In genomic region chr3:127673191-127674098, GRCh38 we compare ENCODE assay signal across 8 cellular contexts. TPM values are rescaled to one million over a fixed set of nuclear protein-coding genes. Genes with fewer than 3 reads are reported as not detected.
DNase-seq lines count a peak whose midpoint lies in the region; ATAC-seq and TF ChIP-seq lines count a peak whose summit lies in the region.

No MANE protein-coding gene starts in this region.

- H3K36me3 ChIP-seq in neuronal stem cell (replicated peaks in 1 of 2; ENCODE audit: control insufficient read depth in 2 of 2, insufficient read depth in 2 of 2, low read length in 2 of 2) (peaks cover 1 to 15% of the 10 kb centered on the region in 2 donors), uterus (no peaks in the 10 kb centered on the region)

- peak overlapping the region; percentile 71 for H3K9ac ChIP-seq in neuronal stem cell (ENCODE audit: low read depth, low read length, poor library complexity)

- H3K4me3 ChIP-seq in fibroblast of the aortic adventitia (ENCODE audit: low read depth, low read length) (peak overlapping the region; percentile 88), neuronal stem cell (ENCODE audit: low read length in 2 of 2) (peak overlapping the region; percentile 77 to 97), uterus (peak overlapping the region; percentile 49 to 85)

- peaks cover 0 to 6% (median 5%) of the 10 kb centered on the region in 3 experiments for H3K27me3 ChIP-seq in neuronal stem cell (ENCODE audit: control insufficient read depth in 3 of 3, insufficient read depth in 3 of 3, low read depth in 1 of 3, low read length in 3 of 3)
- H3K27me3 ChIP-seq in uterus = no peaks in the 10 kb centered on the region

- peak; percentile 38 for ATAC-seq in HG02870 (IDR thresholded peaks at IDR 0.05; ENCODE audit: unreplicated experiment)

- no CpG with 5 or more reads among the region's 50 CpGs for WGBS in neuronal stem cell (ENCODE audit: extremely low coverage in 2 of 2, insufficient read length in 2 of 2, insufficient replicate concordance in 1 of 2), 2 donors

- H3K9me3 ChIP-seq in neuronal stem cell (replicated peaks in 1 of 2; ENCODE audit: control insufficient read depth in 2 of 2, insufficient read depth in 1 of 2, low read depth in 1 of 2, low read length in 2 of 2) (no peaks in the 10 kb centered on the region), uterus (no peaks in the 10 kb centered on the region)

- peak overlapping the region; percentile 88 for H2BK12ac ChIP-seq in neuronal stem cell (ENCODE audit: low read length)

- peak overlapping the region; percentile 97 for H3K18ac ChIP-seq in neuronal stem cell (ENCODE audit: low read length)

- no peak overlapping the region for H3K4ac ChIP-seq in neuronal stem cell (ENCODE audit: low read length)

- H2BK5ac ChIP-seq in neuronal stem cell (ENCODE audit: low read length) = peak overlapping the region; percentile 72

- H3K27ac ChIP-seq in neuronal stem cell (replicated peaks; ENCODE audit: low read length) (no peak overlapping the region), uterus (peak overlapping the region; percentile 89 to 94)

- TF ChIP-seq CTCF in fibroblast of the aortic adventitia (IDR thresholded peaks at IDR 0.05; ENCODE audit: insufficient read depth, low read length) (no peak), uterus (IDR thresholded peaks at IDR 0.05) (no peak)

- peak overlapping the region; percentile 55 for H2BK120ac ChIP-seq in neuronal stem cell (ENCODE audit: low read depth, low read length)

- H2BK15ac ChIP-seq in neuronal stem cell (ENCODE audit: low read length) = peak overlapping the region; percentile 54

- H3K23ac ChIP-seq in neuronal stem cell (ENCODE audit: low read depth, low read length, poor library complexity) = peak overlapping the region; percentile 40

- DNase-seq in NCI-H510A treated with DMSO at 0.1 percent for 48 hours (lab: John Stamatoyannopoulos, UW) (peak; percentile 3), NCI-H510A (lab: John Stamatoyannopoulos, UW) (no peak), NCI-H774 (lab: John Stamatoyannopoulos, UW) (peak; percentile 33), activated T-helper 1 cell treated with Interleukin-2 at 50 U/mL for 16 hours (ENCODE audit: low read depth) (peak; percentile 44), fibroblast of the aortic adventitia (ENCODE audit: low read depth) (peak; percentile 56), neuronal stem cell (ENCODE audit: low spot score) (no peak), uterus (peak; percentile 51 to 62)

- H3K4me1 ChIP-seq in neuronal stem cell (ENCODE audit: control insufficient read depth in 2 of 2, insufficient read depth in 1 of 2, low read depth in 1 of 2, low read length in 2 of 2) (peaks cover 4 to 7% of the 10 kb centered on the region in 2 donors), uterus (peaks cover 0 to 7% of the 10 kb centered on the region in 2 donors)

- H3K79me1 ChIP-seq in neuronal stem cell (ENCODE audit: low read depth, low read length) = peaks cover 2% of the 10 kb centered on the region

- no peak overlapping the region for H4K91ac ChIP-seq in neuronal stem cell (ENCODE audit: low read depth, low read length, poor library complexity)

- peak overlapping the region; percentile 94 for H2AFZ ChIP-seq in neuronal stem cell (ENCODE audit: low read length)

- no peak overlapping the region for H3K14ac ChIP-seq in neuronal stem cell (ENCODE audit: low read length)

- H2AK5ac ChIP-seq in neuronal stem cell (ENCODE audit: low read depth, low read length) = peak overlapping the region; percentile 94

- peak overlapping the region; percentile 91 for H3K4me2 ChIP-seq in neuronal stem cell (ENCODE audit: insufficient read depth, low read length, poor library complexity, severe bottlenecking)

- intact Hi-C loops in uterus (cut with DNase I; ENCODE audit: low total_unique reads) = loop anchor here (10.0 kb wide), 1 partner anchor 79 kb away; the partner anchor contains the start of genes MCM2 and TPRA1

- peak overlapping the region; percentile 30 for H4K8ac ChIP-seq in neuronal stem cell (ENCODE audit: low read depth, low read length)

- TF ChIP-seq POLR2A in uterus (IDR thresholded peaks at IDR 0.05) = no peak

RNA-seq across cellular contexts. Expression of gene ABTB1, which starts 0.7 kb away (rescaled TPM):
- 8.2 and 19.5 TPM in 2 replicates for total RNA-seq in fibroblast of the aortic adventitia (ENCODE audit: low replicate concordance)
- 5.8 TPM for polyA plus RNA-seq in neuronal stem cell (2013, experiment 1 of 2)
- 6.1 TPM for polyA plus RNA-seq in neuronal stem cell (2013, experiment 2 of 2)
- total RNA-seq in uterus = 10 to 100 TPM; 14.4 to 42.8 (median 28.8) TPM

RNA-seq across cellular contexts. Expression of gene PODXL2, which starts 44.5 kb away (rescaled TPM):
- total RNA-seq in fibroblast of the aortic adventitia (ENCODE audit: low replicate concordance) (1.3 and 3.4 TPM in 2 replicates), uterus (10 to 100 TPM in 1 of 4 donors, 1 to 10 TPM in 1, not detected in 2; 1.5 to 13.5 TPM)
- 26.3 TPM for polyA plus RNA-seq in neuronal stem cell (2013, experiment 1 of 2)
- polyA plus RNA-seq in neuronal stem cell (2013, experiment 2 of 2) = 24.4 TPM

Comparison
In these comparisons a context has a peak if more than half of its experiments do, and no peak if none do; other contexts are left out.
1. DNase-seq: peak in NCI-H510A treated with DMSO at 0.1 percent for 48 hours (single experiment), NCI-H774 (single experiment), activated T-helper 1 cell treated with Interleukin-2 at 50 U/mL for 16 hours (single experiment), fibroblast of the aortic adventitia (single experiment) and uterus (2 of 2); none in NCI-H510A (single experiment) and neuronal stem cell (single experiment).
2. Peak in every context shown above with its lines, with median percentiles within 50 percentile points of each other: H3K4me3 ChIP-seq.